14 cellular contexts compared by ENCODE assay signal in the genomic region with DNA sequence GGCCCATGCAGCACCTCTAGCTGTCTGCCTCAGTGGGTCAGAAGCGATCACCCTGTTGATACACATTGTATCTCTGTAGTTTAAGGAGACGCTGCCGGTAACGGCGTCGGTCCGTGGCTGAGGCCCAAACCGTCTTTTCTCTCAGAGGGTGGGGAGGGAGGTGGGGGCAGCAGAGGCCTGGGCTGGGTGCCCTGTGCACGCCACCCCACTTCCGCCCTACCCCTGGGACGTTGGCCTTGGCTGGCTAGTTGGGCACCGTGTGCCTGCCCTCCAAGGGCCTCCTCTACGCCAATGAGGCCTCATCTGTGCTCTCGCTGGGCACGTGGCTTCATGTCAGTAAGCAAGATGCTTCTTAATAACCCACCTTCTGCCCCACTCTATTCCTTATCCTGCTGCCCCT. TPM values are rescaled to one million over a fixed set of nuclear protein-coding genes. Genes with fewer than 3 reads are reported as not detected.
A peak's percentile ranks its signal among the peaks of the same experiment; 100 is the strongest.
DNase-seq lines count a peak whose midpoint lies in the region; ATAC-seq and TF ChIP-seq lines count a peak whose summit lies in the region.
"Had no signal": no experiment of that assay in that cellular context is flagged by ENCODE, and none has a peak within 500 bp of the region (broad histone marks: within the 10 kb centered on the region; RNA-seq: fewer than 3 reads in every experiment).

No MANE protein-coding gene starts in this region.

- DNase-seq in activated CD8-positive, alpha-beta T cell treated with anti-CD3 and anti-CD28 coated beads for 36 hours = no peak
- DNase-seq in activated CD8-positive, alpha-beta T cell treated with anti-CD3 and anti-CD28 coated beads, Interleukin-2, amount 10 ng/mL, durations not matched to agents 7 days and 5 days = no peak
- no peak for DNase-seq in central memory CD4-positive, alpha-beta T cell
- DNase-seq: ACHN, colonic mucosa, MG63, NCI-H2171 treated with DMSO at 0.1 percent for 48 hours, T-helper 9 cell, thyroid gland had no signal

- no peak overlapping the region for H3K4me3 ChIP-seq in gastroesophageal sphincter
- H3K4me3 ChIP-seq: colonic mucosa, MG63, thyroid gland had no signal

- WGBS in gastroesophageal sphincter (ENCODE audit: low coverage in 1 of 2), 2 donors = 72 to 90% methylated on average over 2 to 10 of the region's 15 CpGs

- H3K36me3 ChIP-seq in gastroesophageal sphincter = peaks cover 0 to 68% of the 10 kb centered on the region in 2 donors

- H3K27me3 ChIP-seq in gastroesophageal sphincter = no peaks in the 10 kb centered on the region
- H3K27me3 ChIP-seq: colonic mucosa, MG63, thyroid gland had no signal

- CTCF ChIA-PET in activated CD8-positive, alpha-beta T cell treated with anti-CD3 and anti-CD28 coated beads for 36 hours (lab: Charles Lee) = interaction anchor here (2.5 kb wide), 1 partner anchor 29 kb away, joined by 13 read pairs; no protein-coding TSS in a partner anchor
- CTCF ChIA-PET in activated CD8-positive, alpha-beta T cell treated with anti-CD3 and anti-CD28 coated beads, Interleukin-2, amount 10 ng/mL, durations not matched to agents 7 days and 5 days (lab: Charles Lee) = interaction anchor here (4.6 to 11.1 kb wide), 3 partner anchors 9 to 27 kb away, joined by 67 to 269 read pairs (median 165); a partner anchor contains a TSS

- no peak for ATAC-seq in activated CD8-positive, alpha-beta T cell treated with anti-CD3 and anti-CD28 coated beads for 36 hours
- no peak for ATAC-seq in activated CD8-positive, alpha-beta T cell treated with anti-CD3 and anti-CD28 coated beads, Interleukin-2, amount 10 ng/mL, durations not matched to agents 7 days and 5 days
- ATAC-seq in gastroesophageal sphincter (no peak), GM19463 (IDR thresholded peaks at IDR 0.05; ENCODE audit: unreplicated experiment) (no peak), HG03159 (IDR thresholded peaks at IDR 0.05; ENCODE audit: unreplicated experiment) (no peak)
- ATAC-seq in stimulated activated memory B cell treated with anti-CD40 and anti-IgM and Interleukin-4, amounts not matched to agents 10 μg/mL and 1 μg/mL and 100 μg/mL, for 72 hours = no peak

- H3K27me3 Mint-ChIP-seq in activated CD8-positive, alpha-beta T cell treated with anti-CD3 and anti-CD28 coated beads for 36 hours = no peaks in the 10 kb centered on the region
- no peaks in the 10 kb centered on the region for H3K27me3 Mint-ChIP-seq in activated CD8-positive, alpha-beta T cell treated with anti-CD3 and anti-CD28 coated beads, Interleukin-2, amount 10 ng/mL, durations not matched to agents 7 days and 5 days (ENCODE audit: low read depth)
- H3K27me3 Mint-ChIP-seq in stimulated activated memory B cell treated with anti-CD40 and anti-IgM and Interleukin-4, amounts not matched to agents 10 μg/mL and 1 μg/mL and 100 μg/mL, for 72 hours = no peaks in the 10 kb centered on the region

- H3K27ac Mint-ChIP-seq in activated CD8-positive, alpha-beta T cell treated with anti-CD3 and anti-CD28 coated beads for 36 hours = peak overlapping the region; percentile 7
- H3K27ac Mint-ChIP-seq in activated CD8-positive, alpha-beta T cell treated with anti-CD3 and anti-CD28 coated beads, Interleukin-2, amount 10 ng/mL, durations not matched to agents 7 days and 5 days = no peak overlapping the region
- H3K27ac Mint-ChIP-seq in stimulated activated memory B cell treated with anti-CD40 and anti-IgM and Interleukin-4, amounts not matched to agents 10 μg/mL and 1 μg/mL and 100 μg/mL, for 72 hours = peak overlapping the region; percentile 69

- intact Hi-C loops in activated CD8-positive, alpha-beta T cell treated with anti-CD3 and anti-CD28 coated beads for 36 hours (cut with micrococcal nuclease) = no loop called here

- POLR2A ChIA-PET in activated CD8-positive, alpha-beta T cell treated with anti-CD3 and anti-CD28 coated beads for 36 hours (lab: Charles Lee) = interaction anchor here (0.6 to 0.7 kb wide), 2 partner anchors 15 to 29 kb away, joined by 3 to 4 read pairs; no protein-coding TSS in a partner anchor
- POLR2A ChIA-PET in activated CD8-positive, alpha-beta T cell treated with anti-CD3 and anti-CD28 coated beads, Interleukin-2, amount 10 ng/mL, durations not matched to agents 7 days and 5 days (lab: Charles Lee) = interaction anchor here (0.6 to 1.7 kb wide), 2 partner anchors 11 to 31 kb away, joined by 4 to 7 read pairs; a partner anchor contains a TSS

- peak overlapping the region; percentile 99 for H3K27ac ChIP-seq in VCaP
- peak overlapping the region in 3 of 4 donors; percentile 67 to 81 (median 81) for H3K27ac ChIP-seq in gastroesophageal sphincter

- H3K4me1 ChIP-seq in gastroesophageal sphincter = peaks cover 3 to 71% (median 43%) of the 10 kb centered on the region in 3 donors

- TF ChIP-seq POLR2A in gastroesophageal sphincter (IDR thresholded peaks at IDR 0.05) = no peak

- TF ChIP-seq CTCF in activated CD8-positive, alpha-beta T cell treated with anti-CD3 and anti-CD28 coated beads for 36 hours (IDR thresholded peaks at IDR 0.05) = no peak
- TF ChIP-seq CTCF in VCaP (conservative IDR thresholded peaks at IDR 0.05) = no peak
- no peak for TF ChIP-seq CTCF in gastroesophageal sphincter (IDR thresholded peaks at IDR 0.05)

- peaks cover 36% of the 10 kb centered on the region for H3K4me1 Mint-ChIP-seq in activated CD8-positive, alpha-beta T cell treated with anti-CD3 and anti-CD28 coated beads for 36 hours (ENCODE audit: low read depth)
- H3K4me1 Mint-ChIP-seq in activated CD8-positive, alpha-beta T cell treated with anti-CD3 and anti-CD28 coated beads, Interleukin-2, amount 10 ng/mL, durations not matched to agents 7 days and 5 days (ENCODE audit: low read depth) = peaks cover 45% of the 10 kb centered on the region
- peaks cover 68% of the 10 kb centered on the region for H3K4me1 Mint-ChIP-seq in stimulated activated memory B cell treated with anti-CD40 and anti-IgM and Interleukin-4, amounts not matched to agents 10 μg/mL and 1 μg/mL and 100 μg/mL, for 72 hours

- no peaks in the 10 kb centered on the region for H3K9me3 ChIP-seq in gastroesophageal sphincter
- H3K9me3 ChIP-seq: colonic mucosa, MG63, thyroid gland had no signal

- peaks cover 38% of the 10 kb centered on the region for H3K36me3 Mint-ChIP-seq in activated CD8-positive, alpha-beta T cell treated with anti-CD3 and anti-CD28 coated beads for 36 hours (ENCODE audit: low read depth)
- peaks cover 40% of the 10 kb centered on the region for H3K36me3 Mint-ChIP-seq in activated CD8-positive, alpha-beta T cell treated with anti-CD3 and anti-CD28 coated beads, Interleukin-2, amount 10 ng/mL, durations not matched to agents 7 days and 5 days (ENCODE audit: low read depth)
- H3K36me3 Mint-ChIP-seq in stimulated activated memory B cell treated with anti-CD40 and anti-IgM and Interleukin-4, amounts not matched to agents 10 μg/mL and 1 μg/mL and 100 μg/mL, for 72 hours = peaks cover 46% of the 10 kb centered on the region

- no peak overlapping the region for H3K4me3 Mint-ChIP-seq in activated CD8-positive, alpha-beta T cell treated with anti-CD3 and anti-CD28 coated beads for 36 hours
- no peak overlapping the region for H3K4me3 Mint-ChIP-seq in activated CD8-positive, alpha-beta T cell treated with anti-CD3 and anti-CD28 coated beads, Interleukin-2, amount 10 ng/mL, durations not matched to agents 7 days and 5 days
- no peak overlapping the region for H3K4me3 Mint-ChIP-seq in stimulated activated memory B cell treated with anti-CD40 and anti-IgM and Interleukin-4, amounts not matched to agents 10 μg/mL and 1 μg/mL and 100 μg/mL, for 72 hours

- TF ChIP-seq EP300 in gastroesophageal sphincter (IDR thresholded peaks at IDR 0.05) = no peak

- no peaks in the 10 kb centered on the region for H3K9me3 Mint-ChIP-seq in activated CD8-positive, alpha-beta T cell treated with anti-CD3 and anti-CD28 coated beads for 36 hours
- H3K9me3 Mint-ChIP-seq in activated CD8-positive, alpha-beta T cell treated with anti-CD3 and anti-CD28 coated beads, Interleukin-2, amount 10 ng/mL, durations not matched to agents 7 days and 5 days (ENCODE audit: insufficient read depth) = no peaks in the 10 kb centered on the region
- H3K9me3 Mint-ChIP-seq in stimulated activated memory B cell treated with anti-CD40 and anti-IgM and Interleukin-4, amounts not matched to agents 10 μg/mL and 1 μg/mL and 100 μg/mL, for 72 hours = no peaks in the 10 kb centered on the region

RNA-seq across cellular contexts. Expression of a gene that starts 9.4 kb away (rescaled TPM):
- total RNA-seq in activated CD8-positive, alpha-beta T cell treated with anti-CD3 and anti-CD28 coated beads for 36 hours = 10 to 100 TPM; 20.4 to 20.5 TPM
- 10 to 100 TPM; 15.1 to 17.8 TPM for total RNA-seq in activated CD8-positive, alpha-beta T cell treated with anti-CD3 and anti-CD28 coated beads, Interleukin-2, amount 10 ng/mL, durations not matched to agents 7 days and 5 days
- 10 to 100 TPM in 2 of 4 donors, 1 to 10 TPM in 2; 7.3 to 14.4 (median 10.6) TPM for total RNA-seq in gastroesophageal sphincter

RNA-seq across cellular contexts. Expression of a gene that starts 30.8 kb away (rescaled TPM):
- 10 to 100 TPM; 74.0 to 76.3 TPM for total RNA-seq in activated CD8-positive, alpha-beta T cell treated with anti-CD3 and anti-CD28 coated beads for 36 hours
- total RNA-seq in activated CD8-positive, alpha-beta T cell treated with anti-CD3 and anti-CD28 coated beads, Interleukin-2, amount 10 ng/mL, durations not matched to agents 7 days and 5 days = 10 to 100 TPM; 70.8 to 73.0 TPM
- total RNA-seq in gastroesophageal sphincter = 100 to 1,000 TPM in 2 of 4 donors, 10 to 100 TPM in 2; 89.7 to 129 (median 100) TPM
